12 cellular contexts compared by ENCODE assay signal in genomic region chr9:35516481-35516880, GRCh38. TPM values are rescaled to one million over a fixed set of nuclear protein-coding genes. Genes with fewer than 3 reads are reported as not detected.
A peak's percentile ranks its signal among the peaks of the same experiment; 100 is the strongest.
DNase-seq lines count a peak whose midpoint lies in the region; ATAC-seq, FAIRE-seq and TF ChIP-seq lines count a peak whose summit lies in the region.
"Had no signal": no experiment of that assay in that cellular context is flagged by ENCODE, and none has a peak within 500 bp of the region (broad histone marks: within the 10 kb centered on the region; RNA-seq: fewer than 3 reads in every experiment).

No MANE protein-coding gene starts in this region.

- H3K4me1 ChIP-seq in body of pancreas (peaks cover 63% of the 10 kb centered on the region), keratinocyte (ENCODE audit: control insufficient read depth, extremely low read depth, insufficient read depth, low read length) (peaks cover 60% of the 10 kb centered on the region), stomach smooth muscle (ENCODE audit: control insufficient read depth, insufficient read depth, low read length) (peaks cover 58% of the 10 kb centered on the region), adrenal gland (replicated peaks in 1 of 2) (peaks cover 32 to 47% of the 10 kb centered on the region in 2 donors), Peyer's patch (peaks cover 0 to 21% (median 0%) of the 10 kb centered on the region in 4 donors)

- H3K36me3 ChIP-seq in body of pancreas (replicated peaks in 1 of 2; ENCODE audit: insufficient read depth in 1 of 2, low read depth in 2 of 2) (no peaks in the 10 kb centered on the region), keratinocyte (ENCODE audit: control insufficient read depth in 2 of 2, extremely low read depth in 1 of 2, insufficient read depth in 2 of 2, low read length in 2 of 2) (peaks cover 0 to under 1% of the 10 kb centered on the region in 2 experiments), stomach smooth muscle (ENCODE audit: control insufficient read depth in 2 of 2, insufficient read depth in 2 of 2, low read length in 2 of 2) (no peaks in the 10 kb centered on the region), adrenal gland (replicated peaks in 1 of 2) (no peaks in the 10 kb centered on the region), Peyer's patch (no peaks in the 10 kb centered on the region)

- H3K27me3 Mint-ChIP-seq in HFFc6 (ENCODE audit: insufficient read depth): no peaks in the 10 kb centered on the region

- H3K36me3 Mint-ChIP-seq in HFFc6 (ENCODE audit: low read depth): peaks cover 21% of the 10 kb centered on the region
- H3K36me3 Mint-ChIP-seq: activated CD4-positive, alpha-beta memory T cell treated with anti-CD3 and anti-CD28 coated beads for 36 hours; naive thymus-derived CD8-positive, alpha-beta T cell had no signal

- peak overlapping the region; percentile 92 for H3K27ac Mint-ChIP-seq in HFFc6
- H3K27ac Mint-ChIP-seq: activated CD4-positive, alpha-beta memory T cell treated with anti-CD3 and anti-CD28 coated beads for 36 hours had no signal

- dilution Hi-C loops in keratinocyte (cut with MboI; ENCODE audit: extremely low pct_ligation_motif_present, low sequenced_read_pairs): no loop called here

- 42 to 50% methylated on average over 1 of the region's 1 CpG for WGBS in body of pancreas, 2 donors
- 22 to 33% (median 31%) methylated on average over 1 of the region's 1 CpG for WGBS in adrenal gland, 4 donors

- TF ChIP-seq CTCF in HFFc6 (IDR thresholded peaks at IDR 0.05) (no peak), body of pancreas (IDR thresholded peaks at IDR 0.05) (no peak), keratinocyte (optimal IDR thresholded peaks at IDR 0.05 in 1 of 3, IDR thresholded peaks at IDR 0.05 in 1 of 3, conservative IDR thresholded peaks at IDR 0.05 in 1 of 3; ENCODE audit: extremely low read depth in 1 of 3, insufficient read depth in 2 of 3, low read length in 3 of 3) (no peak), adrenal gland (IDR thresholded peaks at IDR 0.05) (no peak), Peyer's patch (IDR thresholded peaks at IDR 0.05) (no peak)

- H3K27ac ChIP-seq in body of pancreas: peak overlapping the region; percentile 53 to 86 (median 82)
- peak overlapping the region; percentile 81 for H3K27ac ChIP-seq in keratinocyte (ENCODE audit: control insufficient read depth, insufficient read depth, low read length)
- H3K27ac ChIP-seq in stomach smooth muscle (ENCODE audit: low read length): peak overlapping the region; percentile 98
- H3K27ac ChIP-seq in adrenal gland: peak overlapping the region in 2 of 5 donors; percentile 47 to 55
- H3K27ac ChIP-seq in Peyer's patch: peak overlapping the region in 1 of 4 donors; percentile 56
- H3K27ac ChIP-seq: HL-60 had no signal

- H3K9ac ChIP-seq in keratinocyte (ENCODE audit: control insufficient read depth, extremely low read depth, insufficient read depth, low read length): peak overlapping the region; percentile 47
- no peak overlapping the region for H3K9ac ChIP-seq in stomach smooth muscle (ENCODE audit: low read length in 2 of 2)

- TF ChIP-seq POLR2A in body of pancreas (IDR thresholded peaks at IDR 0.05) (no peak), adrenal gland (IDR thresholded peaks at IDR 0.05) (no peak), Peyer's patch (IDR thresholded peaks at IDR 0.05) (no peak)

- H3K79me2 ChIP-seq in keratinocyte (ENCODE audit: control insufficient read depth, insufficient read depth, low read length): peaks cover 31% of the 10 kb centered on the region

- no peaks in the 10 kb centered on the region for H3K9me1 ChIP-seq in keratinocyte (ENCODE audit: control insufficient read depth, extremely low read depth, insufficient read depth, low read length)

- peak overlapping the region; percentile 49 for H3K4me3 Mint-ChIP-seq in HFFc6
- H3K4me3 Mint-ChIP-seq: activated CD4-positive, alpha-beta memory T cell treated with anti-CD3 and anti-CD28 coated beads for 36 hours; naive thymus-derived CD8-positive, alpha-beta T cell had no signal

- H3K4me2 ChIP-seq in keratinocyte (ENCODE audit: control insufficient read depth, extremely low read depth, insufficient read depth, low read depth, low read length): peak overlapping the region; percentile 73

- no peaks in the 10 kb centered on the region for H3K9me3 ChIP-seq in body of pancreas
- no peaks in the 10 kb centered on the region for H3K9me3 ChIP-seq in keratinocyte (ENCODE audit: control insufficient read depth, low read depth, low read length)
- no peaks in the 10 kb centered on the region for H3K9me3 ChIP-seq in stomach smooth muscle (ENCODE audit: control insufficient read depth in 2 of 2, low read length in 2 of 2)
- no peaks in the 10 kb centered on the region for H3K9me3 ChIP-seq in adrenal gland (replicated peaks in 1 of 3)
- H3K9me3 ChIP-seq in Peyer's patch: no peaks in the 10 kb centered on the region

- ATAC-seq in body of pancreas (no peak), GM18858 (IDR thresholded peaks at IDR 0.05; ENCODE audit: unreplicated experiment) (no peak)
- ATAC-seq: naive thymus-derived CD8-positive, alpha-beta T cell had no signal

- H3K27me3 ChIP-seq in body of pancreas (no peaks in the 10 kb centered on the region), keratinocyte (ENCODE audit: control insufficient read depth, extremely low read depth, insufficient read depth, low read length) (no peaks in the 10 kb centered on the region), stomach smooth muscle (ENCODE audit: control insufficient read depth in 1 of 2, insufficient read depth in 2 of 2, low read length in 2 of 2) (no peaks in the 10 kb centered on the region), adrenal gland (no peaks in the 10 kb centered on the region), Peyer's patch (no peaks in the 10 kb centered on the region)

- intact Hi-C loops in body of pancreas (cut with DNase I): no loop called here
- intact Hi-C loops in adrenal gland (cut with DNase I): no loop called here

- no peaks in the 10 kb centered on the region for H4K20me1 ChIP-seq in keratinocyte (ENCODE audit: control insufficient read depth, extremely low read depth, insufficient read depth, low read length)

- peak; percentile 72 for DNase-seq in HFFc6
- no peak for DNase-seq in body of pancreas
- no peak for DNase-seq in keratinocyte (ENCODE audit: low read depth, low spot score)
- no peak for DNase-seq in adrenal gland
- DNase-seq in Peyer's patch: no peak
- DNase-seq in NCI-H187 treated with DMSO at 0.1 percent for 48 hours (lab: John Stamatoyannopoulos, UW): no peak
- DNase-seq: activated CD4-positive, alpha-beta memory T cell treated with anti-CD3 and anti-CD28 coated beads for 36 hours; naive thymus-derived CD8-positive, alpha-beta T cell; NCI-H774 had no signal

- FAIRE-seq in keratinocyte (lab: Jason Lieb, UNC): peak; percentile 91

- H3K4me3 ChIP-seq in body of pancreas (no peak overlapping the region), keratinocyte (ENCODE audit: control insufficient read depth in 2 of 3, extremely low read depth in 1 of 3, insufficient read depth in 2 of 3, low read depth in 1 of 3, low read length in 3 of 3) (peak overlapping the region in 2 of 3 experiments; percentile 1 to 35), stomach smooth muscle (ENCODE audit: low read length in 2 of 2) (no peak overlapping the region), adrenal gland (no peak overlapping the region), Peyer's patch (no peak overlapping the region)

- H3K4me1 Mint-ChIP-seq in HFFc6 (ENCODE audit: low read depth): peaks cover 97% of the 10 kb centered on the region
- H3K4me1 Mint-ChIP-seq: naive thymus-derived CD8-positive, alpha-beta T cell had no signal

- H2AFZ ChIP-seq in keratinocyte (ENCODE audit: control insufficient read depth, low read length): no peak overlapping the region

- no peaks in the 10 kb centered on the region for H3K9me3 Mint-ChIP-seq in HFFc6
- H3K9me3 Mint-ChIP-seq: activated CD4-positive, alpha-beta memory T cell treated with anti-CD3 and anti-CD28 coated beads for 36 hours; naive thymus-derived CD8-positive, alpha-beta T cell had no signal

RNA-seq across cellular contexts. Expression of gene RUSC2, which starts 26.6 kb away (rescaled TPM):
- 10 to 100 TPM; 54.0 to 70.7 (median 59.9) TPM for total RNA-seq in HFFc6 (2021; fragmentation: NEBNext Ultra II Directional; extraction: Animal tissue kit (Norgen Biotek cat#: 25700))
- total RNA-seq in body of pancreas (10 to 100 TPM; 16.9 to 27.4 TPM), adrenal gland (10 to 100 TPM; 13.4 to 42.0 (median 31.2) TPM), Peyer's patch (10 to 100 TPM in 1 of 4 donors, 1 to 10 TPM in 3; 3.0 to 17.3 (median 5.5) TPM)
- polyA plus RNA-seq in keratinocyte (4.2 to 7.9 TPM (median 6.3 TPM) in 3 replicates), adrenal gland (10 to 100 TPM; 14.6 to 66.8 (median 40.6) TPM)
- 1.8 TPM for polyA plus RNA-seq in keratinocyte (2011; ENCODE audit: low read depth)
- 4.0 and 5.0 TPM in 2 replicates for polyA plus RNA-seq in keratinocyte (2011; cell fraction: cytosol; rRNA removed)
- polyA plus RNA-seq in keratinocyte (2011; cell fraction: nucleus; rRNA removed): 15.7 and 21.6 TPM in 2 replicates
- 4.4 and 8.1 TPM in 2 replicates for polyA plus RNA-seq in keratinocyte (2012; ENCODE audit: low replicate concordance)
- 30.9 to 43.2 TPM (median 32.3 TPM) in 3 replicates for polyA minus RNA-seq in keratinocyte
- polyA minus RNA-seq in keratinocyte (2011; cell fraction: cytosol; rRNA and poly(A)+ RNA removed): 14.2 TPM
- 17.0 and 18.2 TPM in 2 replicates for polyA minus RNA-seq in keratinocyte (2011; cell fraction: nucleus; rRNA and poly(A)+ RNA removed)

Comparison
In these comparisons a context has a peak if more than half of its experiments do, and no peak if none do; other contexts are left out.
1. H3K4me3 ChIP-seq: peak in keratinocyte (2 of 3); none in body of pancreas (0 of 2), stomach smooth muscle (0 of 2), adrenal gland (0 of 4) and Peyer's patch (0 of 4).